Comparison of ENCODE assay signal across 16 cellular contexts in the genomic region with DNA sequence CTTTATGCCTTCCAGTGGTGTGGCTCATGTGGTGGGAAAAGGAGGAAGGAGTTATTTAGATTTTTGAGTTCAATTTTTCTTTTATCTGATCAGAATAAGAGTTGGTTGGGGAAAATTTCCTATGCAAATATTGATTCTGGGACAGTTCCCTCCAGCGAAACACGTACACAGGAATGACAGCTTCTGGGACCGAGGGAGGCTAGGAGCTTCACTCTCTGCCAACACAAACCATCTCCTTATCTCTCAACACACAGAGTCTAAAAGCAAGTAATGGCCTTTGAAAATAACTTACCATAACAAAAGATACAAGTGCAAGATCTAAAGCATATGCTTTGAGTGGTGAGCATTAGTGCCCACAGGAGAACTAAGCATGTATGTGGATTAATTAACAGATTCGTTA.
DNase-seq lines count a peak whose midpoint lies in the region; ATAC-seq, FAIRE-seq and TF ChIP-seq lines count a peak whose summit lies in the region.
"Had no signal": no experiment of that assay in that cellular context is flagged by ENCODE, and none has a peak within 500 bp of the region (broad histone marks: within the 10 kb centered on the region; RNA-seq: fewer than 3 reads in every experiment).

No MANE protein-coding gene starts in this region.

- H3K4me3 ChIP-seq in right lobe of liver: no peak overlapping the region
- H3K4me3 ChIP-seq in HepG2 (replicated peaks in 1 of 3; ENCODE audit: insufficient read depth in 1 of 3, low read depth in 2 of 3, low read length in 3 of 3): no peak overlapping the region
- H3K4me3 ChIP-seq in K562: no peak overlapping the region
- H3K4me3 ChIP-seq in mammary epithelial cell (replicated peaks in 1 of 3; ENCODE audit: insufficient read depth in 1 of 3, low read depth in 2 of 3, low read length in 3 of 3): no peak overlapping the region
- H3K4me3 ChIP-seq: MG63 had no signal

- peak; percentile 66 to 82 (median 76) for ATAC-seq in right lobe of liver
- no peak for ATAC-seq in HepG2
- peak; percentile 31; the same call in 1 of the 3 replicates for ATAC-seq in K562
- ATAC-seq in left lobe of liver: peak; percentile 72
- ATAC-seq: PC-3 had no signal

- H3K9me3 ChIP-seq in right lobe of liver (no peaks in the 10 kb centered on the region), HepG2 (ENCODE audit: low read length) (no peaks in the 10 kb centered on the region), K562 (replicated peaks; ENCODE audit: control insufficient read depth, insufficient read depth, low read depth, low read length) (no peaks in the 10 kb centered on the region), mammary epithelial cell (replicated peaks; ENCODE audit: insufficient read depth, low read length) (no peaks in the 10 kb centered on the region)
- H3K9me3 ChIP-seq: Caco-2, MG63 had no signal

- dilution Hi-C loops in mammary epithelial cell (cut with HindIII; ENCODE audit: low sequenced_read_pairs): no loop called here

- no peak for TF ChIP-seq POLR2A in right lobe of liver (IDR thresholded peaks at IDR 0.05)
- no peak for TF ChIP-seq POLR2A in HepG2 (IDR thresholded peaks at IDR 0.05; ENCODE audit: insufficient read depth in 1 of 2, low read depth in 2 of 2, low read length in 2 of 2)
- TF ChIP-seq POLR2A in K562 (conservative IDR thresholded peaks at IDR 0.05): no peak

- H3K79me2 ChIP-seq in HepG2 (ENCODE audit: insufficient read depth, low read length) (no peaks in the 10 kb centered on the region), K562 (ENCODE audit: control insufficient read depth, insufficient read depth, low read length) (no peaks in the 10 kb centered on the region), mammary epithelial cell (ENCODE audit: insufficient read depth, low read length) (no peaks in the 10 kb centered on the region)

- FAIRE-seq in HepG2 (lab: Jason Lieb, UNC): no peak
- FAIRE-seq in K562 (lab: Jason Lieb, UNC): no peak
- FAIRE-seq: GM12892 had no signal

- H4K20me1 ChIP-seq in HepG2 (ENCODE audit: insufficient read depth, low read length): peaks cover 20% of the 10 kb centered on the region
- H4K20me1 ChIP-seq in K562 (replicated peaks; ENCODE audit: control insufficient read depth, insufficient read depth, low read length): no peaks in the 10 kb centered on the region
- no peaks in the 10 kb centered on the region for H4K20me1 ChIP-seq in mammary epithelial cell (ENCODE audit: insufficient read depth, low read length)

- H2AFZ ChIP-seq in HepG2 (ENCODE audit: low read length) (no peak overlapping the region), K562 (ENCODE audit: low read depth, low read length) (no peak overlapping the region), mammary epithelial cell (ENCODE audit: low read depth, low read length) (no peak overlapping the region)

- WGBS in right lobe of liver (ENCODE audit: insufficient coverage, low coverage, low lambda C conversion rate, missing lambda C conversion rate): 24% methylated on average over 4 of the region's 4 CpGs
- 79% methylated on average over 4 of the region's 4 CpGs for WGBS in HepG2 (ENCODE audit: low lambda C conversion rate)
- WGBS in K562 (ENCODE audit: insufficient coverage, low coverage, missing lambda C conversion rate): 4% methylated on average over 4 of the region's 4 CpGs
- WGBS in mammary epithelial cell (ENCODE audit: low coverage, missing lambda C conversion rate): 97% methylated on average over 4 of the region's 4 CpGs

- in situ Hi-C loops in HepG2 (cut with HindIII; ENCODE audit: extremely low pct_ligation_motif_present, low pct_unique_long_range_greater_than_20kb): no loop called here
- in situ Hi-C loops in K562 (cut with MboI): no loop called here
- in situ Hi-C loops in mammary epithelial cell (cut with MboI; ENCODE audit: low sequenced_read_pairs in 2 of 2): no loop called here

- H3K36me3 ChIP-seq in right lobe of liver (no peaks in the 10 kb centered on the region), HepG2 (replicated peaks in 1 of 2; ENCODE audit: control insufficient read depth in 1 of 2, insufficient read depth in 2 of 2, low read length in 2 of 2) (peaks cover 4 to 50% of the 10 kb centered on the region in 2 experiments), K562 (ENCODE audit: control insufficient read depth, insufficient read depth, low read length) (no peaks in the 10 kb centered on the region), mammary epithelial cell (ENCODE audit: insufficient read depth, low read length) (no peaks in the 10 kb centered on the region)
- H3K36me3 ChIP-seq: MG63 had no signal

- TF ChIP-seq CTCF in right lobe of liver (IDR thresholded peaks at IDR 0.05) (no peak), HepG2 (CRISPR knock-in tag; IDR thresholded peaks at IDR 0.05) (no peak), K562 (IDR thresholded peaks at IDR 0.05 in 2 of 3, conservative IDR thresholded peaks at IDR 0.05 in 1 of 3; ENCODE audit: insufficient read depth in 2 of 3, low read depth in 1 of 3, low read length in 3 of 3) (no peak), mammary epithelial cell (conservative IDR thresholded peaks at IDR 0.05 in 1 of 2, IDR thresholded peaks at IDR 0.05 in 1 of 2; ENCODE audit: extremely low read depth in 1 of 2, insufficient read depth in 1 of 2, low read depth in 1 of 2, low read length in 2 of 2) (no peak)

- intact Hi-C loops in right lobe of liver (cut with DNase I): loop anchor here in 1 of 2 donors (10.0 kb wide), 1 partner anchor 59 kb away; no protein-coding TSS in a partner anchor
- intact Hi-C loops in HepG2 (cut with micrococcal nuclease; ENCODE audit: unreplicated experiment): no loop called here
- intact Hi-C loops in K562 (cut with micrococcal nuclease): no loop called here
- intact Hi-C loops in mammary epithelial cell (cut with micrococcal nuclease): no loop called here

- POLR2A ChIA-PET in HepG2 (lab: Yijun Ruan, JAX) (no interaction called here), K562 (lab: Yijun Ruan, JAX) (no interaction called here)

- no peak for TF ChIP-seq EP300 in HepG2 (IDR thresholded peaks at IDR 0.05; ENCODE audit: low read depth in 2 of 2, low read length in 2 of 2)
- no peak for TF ChIP-seq EP300 in HepG2 (CRISPR knock-in tag; IDR thresholded peaks at IDR 0.05; ENCODE audit: borderline replicate concordance)
- TF ChIP-seq EP300 in K562 (IDR thresholded peaks at IDR 0.05; ENCODE audit: low read length): no peak

- H3K4me2 ChIP-seq in HepG2 (ENCODE audit: low read depth, low read length): no peak overlapping the region
- H3K4me2 ChIP-seq in K562 (ENCODE audit: insufficient read depth, low read length): no peak overlapping the region
- H3K4me2 ChIP-seq in mammary epithelial cell (ENCODE audit: insufficient read depth, low read depth, low read length): no peak overlapping the region

- no peak for TF ChIP-seq RAD21 in HepG2 (CRISPR knock-in tag; IDR thresholded peaks at IDR 0.05)
- TF ChIP-seq RAD21 in K562 (CRISPR knock-in tag; conservative IDR thresholded peaks at IDR 0.05 in 1 of 2, IDR thresholded peaks at IDR 0.05 in 1 of 2): no peak

- H3K9ac ChIP-seq in HepG2 (ENCODE audit: insufficient read depth, low read depth, low read length): no peak overlapping the region
- H3K9ac ChIP-seq in K562 (ENCODE audit: insufficient read depth in 1 of 2, low read depth in 2 of 2, low read length in 2 of 2): no peak overlapping the region
- no peak overlapping the region for H3K9ac ChIP-seq in mammary epithelial cell (ENCODE audit: insufficient read depth, low read length)

- CTCF ChIA-PET in HepG2 (lab: Yijun Ruan, JAX; ENCODE audit: low intra/inter-chr PET ratio, low total read pairs): no interaction called here
- CTCF ChIA-PET in K562 (lab: Yijun Ruan, JAX; ENCODE audit: low intra/inter-chr PET ratio): no interaction called here
- CTCF ChIA-PET in mammary epithelial cell (lab: Charles Lee; ENCODE audit: low non-redundant PET): no interaction called here

- H3K4me1 ChIP-seq in right lobe of liver (peaks cover 0 to 20% (median 5%) of the 10 kb centered on the region in 4 donors), HepG2 (ENCODE audit: insufficient read depth, low read length) (peaks cover 15% of the 10 kb centered on the region; the same call in 1 of the 2 replicates), K562 (replicated peaks in 1 of 2; ENCODE audit: control insufficient read depth in 2 of 2, insufficient read depth in 2 of 2, low read length in 2 of 2) (peaks cover 0 to 6% of the 10 kb centered on the region in 2 experiments; a peak in 1 of 5 replicates), mammary epithelial cell (ENCODE audit: insufficient read depth, low read length) (no peaks in the 10 kb centered on the region)
- H3K4me1 ChIP-seq: Caco-2 had no signal

- H3K27ac ChIP-seq in right lobe of liver (no peak overlapping the region), HepG2 (ENCODE audit: extremely low read length, insufficient read depth, low read length) (no peak overlapping the region), K562 (ENCODE audit: extremely low read depth, low read depth, low read length) (no peak overlapping the region), mammary epithelial cell (ENCODE audit: insufficient read depth, low read depth, low read length) (no peak overlapping the region)
- H3K27ac ChIP-seq: RWPE1 had no signal

- H3K27me3 ChIP-seq in right lobe of liver (no peaks in the 10 kb centered on the region), HepG2 (ENCODE audit: control insufficient read depth in 1 of 2, insufficient read depth in 2 of 2, low read length in 2 of 2) (no peaks in the 10 kb centered on the region), K562 (ENCODE audit: control insufficient read depth in 2 of 2, insufficient read depth in 2 of 2, low read length in 2 of 2) (no peaks in the 10 kb centered on the region), mammary epithelial cell (ENCODE audit: insufficient read depth, low read length) (no peaks in the 10 kb centered on the region)
- H3K27me3 ChIP-seq: MG63 had no signal

- no peak for DNase-seq in right lobe of liver
- no peak for DNase-seq in HepG2 (ENCODE audit: low spot score)
- DNase-seq in K562 (ENCODE audit: extremely low read depth in 1 of 4, low spot score in 3 of 4): peak in 2 of 4 experiments; percentile 17 to 23
- DNase-seq in left lobe of liver (ENCODE audit: low spot score): no peak
- no peak for DNase-seq in NCI-H1417 (lab: John Stamatoyannopoulos, UW)
- DNase-seq in OCI-M2 (lab: John Stamatoyannopoulos, UW; ENCODE audit: unreplicated experiment): no peak
- DNase-seq in mammary epithelial cell: no peak
- DNase-seq: Caco-2, DMS153, GOT3, MG63, NCI-H1092 treated with DMSO at 0.1 percent for 48 hours, NCI-H187, PC-3 had no signal

- no peaks in the 10 kb centered on the region for H3K9me1 ChIP-seq in K562 (ENCODE audit: control insufficient read depth, insufficient read depth, low read length)

- no TSS peak for BruUV-seq in HepG2 (replicated peaks; lab: Mats Ljungman, UMichigan)
- no TSS peak for BruUV-seq in K562 (replicated peaks; lab: Mats Ljungman, UMichigan)
- BruUV-seq in mammary epithelial cell (replicated peaks; lab: Mats Ljungman, UMichigan): no TSS peak

TF ChIP-seq in HepG2, 621 proteins besides CTCF, POLR2A, EP300 and RAD21 (continues in another document):
- TF ChIP-seq TCF12 (IDR thresholded peaks at IDR 0.05): no peak
- no peak for TF ChIP-seq TCF12 (CRISPR knock-in tag; IDR thresholded peaks at IDR 0.05)
- no peak for TF ChIP-seq HOXA3 (CRISPR knock-in tag; IDR thresholded peaks at IDR 0.05)

TF ChIP-seq in K562, 482 proteins besides CTCF, POLR2A, EP300 and RAD21 (continues in another document):
- TF ChIP-seq CBFA2T3 (IDR thresholded peaks at IDR 0.05): peak; percentile 37; the same call in 1 of the 2 replicates
- TF ChIP-seq NR2C2 (CRISPR knock-in tag; IDR thresholded peaks at IDR 0.05): no peak
- TF ChIP-seq NR2C2 (tag; IDR thresholded peaks at IDR 0.05): no peak
- no peak for TF ChIP-seq ZNF316 (IDR thresholded peaks at IDR 0.05)
